In genomic region chr20:38432292-38432691, GRCh38 we compare ENCODE assay signal across 1 cellular context.
TF ChIP-seq lines count a peak whose summit lies in the region.

No MANE protein-coding gene starts in this region.

TF ChIP-seq in HCT116, 20 proteins besides CTCF, POLR2A, EP300 and RAD21 (continued from another document):
- TF ChIP-seq, protein P1, sequence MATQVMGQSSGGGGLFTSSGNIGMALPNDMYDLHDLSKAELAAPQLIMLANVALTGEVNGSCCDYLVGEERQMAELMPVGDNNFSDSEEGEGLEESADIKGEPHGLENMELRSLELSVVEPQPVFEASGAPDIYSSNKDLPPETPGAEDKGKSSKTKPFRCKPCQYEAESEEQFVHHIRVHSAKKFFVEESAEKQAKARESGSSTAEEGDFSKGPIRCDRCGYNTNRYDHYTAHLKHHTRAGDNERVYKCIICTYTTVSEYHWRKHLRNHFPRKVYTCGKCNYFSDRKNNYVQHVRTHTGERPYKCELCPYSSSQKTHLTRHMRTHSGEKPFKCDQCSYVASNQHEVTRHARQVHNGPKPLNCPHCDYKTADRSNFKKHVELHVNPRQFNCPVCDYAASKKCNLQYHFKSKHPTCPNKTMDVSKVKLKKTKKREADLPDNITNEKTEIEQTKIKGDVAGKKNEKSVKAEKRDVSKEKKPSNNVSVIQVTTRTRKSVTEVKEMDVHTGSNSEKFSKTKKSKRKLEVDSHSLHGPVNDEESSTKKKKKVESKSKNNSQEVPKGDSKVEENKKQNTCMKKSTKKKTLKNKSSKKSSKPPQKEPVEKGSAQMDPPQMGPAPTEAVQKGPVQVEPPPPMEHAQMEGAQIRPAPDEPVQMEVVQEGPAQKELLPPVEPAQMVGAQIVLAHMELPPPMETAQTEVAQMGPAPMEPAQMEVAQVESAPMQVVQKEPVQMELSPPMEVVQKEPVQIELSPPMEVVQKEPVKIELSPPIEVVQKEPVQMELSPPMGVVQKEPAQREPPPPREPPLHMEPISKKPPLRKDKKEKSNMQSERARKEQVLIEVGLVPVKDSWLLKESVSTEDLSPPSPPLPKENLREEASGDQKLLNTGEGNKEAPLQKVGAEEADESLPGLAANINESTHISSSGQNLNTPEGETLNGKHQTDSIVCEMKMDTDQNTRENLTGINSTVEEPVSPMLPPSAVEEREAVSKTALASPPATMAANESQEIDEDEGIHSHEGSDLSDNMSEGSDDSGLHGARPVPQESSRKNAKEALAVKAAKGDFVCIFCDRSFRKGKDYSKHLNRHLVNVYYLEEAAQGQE (IDR thresholded peaks at IDR 0.05; ENCODE audit: low read depth) = no peak
- no peak for TF ChIP-seq ATF3 (IDR thresholded peaks at IDR 0.05)
- TF ChIP-seq EZH2phosphoT487 (IDR thresholded peaks at IDR 0.05; ENCODE audit: borderline replicate concordance) = no peak
- TF ChIP-seq CBX3 (IDR thresholded peaks at IDR 0.05; ENCODE audit: low read depth) = no peak
- TF ChIP-seq FOSL1 (IDR thresholded peaks at IDR 0.05; ENCODE audit: low read depth) = no peak
- no peak for TF ChIP-seq JUND (IDR thresholded peaks at IDR 0.05)
- no peak for TF ChIP-seq ZFX (IDR thresholded peaks at IDR 0.05)
- no peak for TF ChIP-seq ZBTB33 (IDR thresholded peaks at IDR 0.05; ENCODE audit: extremely low read depth, insufficient replicate concordance, low read length)
- TF ChIP-seq ELF1 (IDR thresholded peaks at IDR 0.05; ENCODE audit: borderline replicate concordance, low read depth) = no peak
